Comparison of ENCODE assay signal across 15 cellular contexts in the genomic region with DNA sequence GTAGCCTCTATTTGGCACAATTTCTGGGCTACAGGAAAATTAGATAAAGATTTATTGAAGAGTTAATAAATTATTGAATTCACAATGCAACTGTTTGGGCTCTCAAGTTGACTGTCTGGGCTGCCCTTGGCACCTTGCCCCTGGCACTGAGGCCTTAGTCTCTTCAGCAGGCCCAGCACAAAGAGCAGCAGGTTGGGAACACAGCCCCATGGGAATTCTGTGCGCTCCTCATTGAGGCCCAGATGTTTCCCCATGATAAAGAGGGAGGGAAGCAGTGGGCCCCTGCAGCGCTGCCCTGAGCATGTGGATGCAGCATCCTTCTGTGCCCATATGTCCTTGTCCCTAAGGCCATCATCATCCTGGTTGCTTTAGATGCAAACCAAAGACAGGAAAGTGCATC.
"Had no signal": no experiment of that assay in that cellular context is flagged by ENCODE, and none has a peak within 500 bp of the region (broad histone marks: within the 10 kb centered on the region; RNA-seq: fewer than 3 reads in every experiment).

No MANE protein-coding gene starts in this region.

- H3K4me3 ChIP-seq: dorsolateral prefrontal cortex had no signal

- H3K27ac ChIP-seq: dorsolateral prefrontal cortex, neutrophil, parathyroid adenoma had no signal

- DNase-seq: activated B cell treated with CpG ODN at 0.5 μM for 24 hours; activated CD4-positive, alpha-beta memory T cell treated with anti-CD3 and anti-CD28 coated beads, Interleukin-2, amount 10 ng/mL, durations not matched to agents 7 days and 5 days; activated CD4-positive, alpha-beta T cell treated with anti-CD3 and anti-CD28 coated beads for 48 hours; activated CD8-positive, alpha-beta memory T cell treated with anti-CD3 and anti-CD28 coated beads, Interleukin-2, amount 10 ng/mL, durations not matched to agents 7 days and 5 days; activated naive CD4-positive, alpha-beta T cell; activated naive CD8-positive, alpha-beta T cell treated with anti-CD3 and anti-CD28 coated beads for 36 hours; amniotic stem cell; dorsolateral prefrontal cortex; foreskin melanocyte; stimulated activated CD4-positive, alpha-beta T cell treated with anti-CD3 and anti-CD28 coated beads, Interleukin-12 subunit alpha, Interleukin-12 subunit beta, amount 100 ng/mL, for 4 hours; stimulated activated CD4-positive, alpha-beta T cell treated with anti-CD3 and anti-CD28 coated beads, Interleukin-1b, Interleukin-23, amount 100 ng/mL, for 48 hours; stimulated activated CD8-positive, alpha-beta memory T cell treated with anti-CD3 and anti-CD28 coated beads, Interleukin-4, amount 100 ng/mL, for 48 hours; stimulated activated naive CD4-positive, alpha-beta T cell had no signal

- ATAC-seq: activated CD8-positive, alpha-beta memory T cell treated with anti-CD3 and anti-CD28 coated beads, Interleukin-2, amount 10 ng/mL, durations not matched to agents 7 days and 5 days had no signal
